In genomic region chr6:69185276-69185675, GRCh38 we compare ENCODE assay signal across 8 cellular contexts.
"Had no signal": no experiment of that assay in that cellular context is flagged by ENCODE, and none has a peak within 500 bp of the region (broad histone marks: within the 10 kb centered on the region; RNA-seq: fewer than 3 reads in every experiment).

No MANE protein-coding gene starts in this region.

- DNase-seq: GM23248, GOT3, H7, H9, HCEC 1CT, HFFc6 had no signal

- H3K27ac Mint-ChIP-seq: GM23338, H9, HFFc6 had no signal

- H3K9me3 Mint-ChIP-seq: GM23338, H9 had no signal

- H3K27ac ChIP-seq: GM23248 had no signal

- H3K4me1 ChIP-seq: HAP-1 had no signal

- H3K4me3 Mint-ChIP-seq: GM23338, H9, HFFc6 had no signal

- H3K4me1 Mint-ChIP-seq: GM23338, H9 had no signal

- H2AFZ ChIP-seq: GM23248, GM23338 had no signal

- H3K4me2 ChIP-seq: GM23338 had no signal

- H3K4me3 ChIP-seq: GM23248, GM23338, HAP-1 had no signal

- H3K9me3 ChIP-seq: HAP-1 had no signal

- H3K36me3 ChIP-seq: HAP-1 had no signal

- H3K9ac ChIP-seq: GM23248 had no signal
